Comparison of ENCODE assay signal across 31 cellular contexts in the genomic region with DNA sequence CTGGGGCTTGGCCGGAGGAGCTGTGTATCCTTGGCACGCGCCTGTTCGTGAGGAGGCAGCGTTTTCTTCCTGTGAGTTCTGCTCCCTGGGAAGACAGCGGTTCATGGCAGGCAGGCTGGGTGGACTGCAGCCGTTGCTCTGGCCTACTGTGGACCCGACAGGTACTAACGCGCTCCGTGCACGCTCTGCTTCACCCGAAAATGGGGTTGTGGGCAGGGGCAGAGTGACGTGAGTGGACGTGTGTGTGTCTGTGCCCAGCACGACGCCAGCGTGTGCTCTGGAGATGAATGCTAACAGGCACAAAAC.
A peak's percentile ranks its signal among the peaks of the same experiment; 100 is the strongest.
DNase-seq lines count a peak whose midpoint lies in the region; ATAC-seq, FAIRE-seq and TF ChIP-seq lines count a peak whose summit lies in the region.
"Had no signal": no experiment of that assay in that cellular context is flagged by ENCODE, and none has a peak within 500 bp of the region (broad histone marks: within the 10 kb centered on the region; RNA-seq: fewer than 3 reads in every experiment).

No MANE protein-coding gene starts in this region.

- no peaks in the 10 kb centered on the region for H3K23me2 ChIP-seq in H1 (ENCODE audit: low read depth, low read length)

- H3K4me3 ChIP-seq in H1 (ENCODE audit: extremely low read depth in 1 of 4, insufficient read depth in 2 of 4, low read depth in 3 of 4, low read length in 4 of 4) (no peak overlapping the region), neural progenitor cell (no peak overlapping the region)
- H3K4me3 ChIP-seq: A549, GM12878, K562 had no signal

- no peak overlapping the region for H2BK120ac ChIP-seq in H1 (replicated peaks; ENCODE audit: low read depth, low read length)

- H3K79me2 ChIP-seq in H1 (ENCODE audit: control insufficient read depth in 1 of 2, insufficient read depth in 2 of 2, low read length in 2 of 2) (no peaks in the 10 kb centered on the region), neural progenitor cell (ENCODE audit: low read depth) (no peaks in the 10 kb centered on the region)

- TF ChIP-seq RAD21 in H1 (IDR thresholded peaks at IDR 0.05 in 1 of 2, conservative IDR thresholded peaks at IDR 0.05 in 1 of 2; ENCODE audit: low read depth in 2 of 2, low read length in 2 of 2): no peak

- H3K9ac ChIP-seq in H1 (replicated peaks in 1 of 4; ENCODE audit: extremely low read depth in 1 of 4, low read depth in 3 of 4, low read length in 3 of 4) (no peak overlapping the region), neural progenitor cell (no peak overlapping the region)

- H3K4me2 ChIP-seq in H1 (ENCODE audit: insufficient read depth in 1 of 2, low read depth in 2 of 2, low read length in 2 of 2): no peak overlapping the region
- no peak overlapping the region for H3K4me2 ChIP-seq in neural progenitor cell
- H3K4me2 ChIP-seq: A549 had no signal

- H3K36me3 ChIP-seq in H1 (ENCODE audit: control insufficient read depth in 2 of 4, insufficient read depth in 4 of 4, low read length in 3 of 4): no peaks in the 10 kb centered on the region
- H3K36me3 ChIP-seq in neural progenitor cell: no peaks in the 10 kb centered on the region

- CTCF ChIA-PET in H1 (lab: Charles Lee; ENCODE audit: partially characterized antibody): interaction anchor here (1.2 to 1.5 kb wide), 2 partner anchors 26 to 53 kb away, joined by 3 to 4 read pairs; no protein-coding TSS in a partner anchor

- H3K27ac ChIP-seq in H1 (ENCODE audit: low read depth, low read length) (no peak overlapping the region), neural progenitor cell (no peak overlapping the region)
- H3K27ac ChIP-seq: A549 had no signal

- H3K4me1 ChIP-seq in H1 (replicated peaks in 1 of 4; ENCODE audit: control insufficient read depth in 3 of 4, insufficient read depth in 4 of 4, low read length in 3 of 4): no peaks in the 10 kb centered on the region; a peak in 1 of 7 replicates
- H3K4me1 ChIP-seq in neural progenitor cell: peaks cover 3% of the 10 kb centered on the region
- H3K4me1 ChIP-seq: A549 had no signal

- H3K4ac ChIP-seq in H1 (replicated peaks; ENCODE audit: insufficient read length, low read depth, low read length): no peak overlapping the region

- no peak overlapping the region for H3K23ac ChIP-seq in H1 (ENCODE audit: insufficient read length)

- TF ChIP-seq EP300 in H1 (IDR thresholded peaks at IDR 0.05; ENCODE audit: borderline replicate concordance in 1 of 2, low read depth in 2 of 2, low read length in 2 of 2): no peak

- in situ Hi-C loops in GM13977 (cut with MboI; ENCODE audit: low pct_unique_long_range_greater_than_20kb, low sequenced_read_pairs, unreplicated experiment): no loop called here

- no peaks in the 10 kb centered on the region; a peak in 1 of 7 replicates for H3K27me3 ChIP-seq in H1 (replicated peaks in 1 of 4; ENCODE audit: control insufficient read depth in 3 of 4, extremely low read depth in 1 of 4, insufficient read depth in 3 of 4, low read length in 3 of 4)
- no peaks in the 10 kb centered on the region for H3K27me3 ChIP-seq in neural progenitor cell

- intact Hi-C loops in cardiac septum (cut with DNase I) (no loop called here), Right ventricle myocardium superior (cut with DNase I) (no loop called here)

- H3K4me3 Mint-ChIP-seq in neural progenitor cell: no peak overlapping the region
- no peak overlapping the region for H3K4me3 Mint-ChIP-seq in type B pancreatic cell
- H3K4me3 Mint-ChIP-seq: CD4-positive, alpha-beta memory T cell had no signal

- TF ChIP-seq POLR2A in H1 (IDR thresholded peaks at IDR 0.05; ENCODE audit: control extremely low read depth in 1 of 2, low read depth in 2 of 2, low read length in 2 of 2): no peak

- peak overlapping the region; percentile 13 for H4K91ac ChIP-seq in H1 (replicated peaks; ENCODE audit: insufficient read length, low read length)

- no peaks in the 10 kb centered on the region for H3K79me1 ChIP-seq in H1 (ENCODE audit: low read depth, low read length)

- TF ChIP-seq CTCF in H1 (IDR thresholded peaks at IDR 0.05; ENCODE audit: control extremely low read depth in 1 of 3, insufficient read depth in 1 of 3, low read depth in 1 of 3, low read length in 3 of 3) (no peak), neural progenitor cell (IDR thresholded peaks at IDR 0.05) (no peak), type B pancreatic cell (conservative IDR thresholded peaks at IDR 0.05) (no peak), GM13977 (IDR thresholded peaks at IDR 0.05; ENCODE audit: extremely low read depth, insufficient read depth, missing control alignments) (no peak)

- H3K27me3 Mint-ChIP-seq in neural progenitor cell (ENCODE audit: insufficient read depth, low read depth) (peaks cover 3% of the 10 kb centered on the region), type B pancreatic cell (peaks cover 18% of the 10 kb centered on the region)

- WGBS in H1 (ENCODE audit: extremely low coverage in 1 of 2, insufficient coverage in 1 of 2, insufficient read length in 1 of 2, insufficient replicate concordance in 2 of 2, low coverage in 1 of 2, low lambda C conversion rate in 2 of 2, missing lambda C conversion rate in 1 of 2), 2 experiments: 92% methylated on average over 18 of the region's 18 CpGs; no CpG with 5 or more reads in 1 of the 2 experiments

- H3K14ac ChIP-seq in H1 (ENCODE audit: insufficient read length): no peak overlapping the region

- H2AK5ac ChIP-seq in H1 (ENCODE audit: low read depth, low read length): no peak overlapping the region

- H2BK15ac ChIP-seq in H1 (ENCODE audit: low read length): no peak overlapping the region

- no peak for FAIRE-seq in H1 (lab: Jason Lieb, UNC)
- FAIRE-seq: A549, GM12878, HTR-8/SVneo, K562 had no signal

- H4K5ac ChIP-seq in H1 (ENCODE audit: insufficient read length, low read depth, low read length): no peak overlapping the region

- DNase-seq in cardiac septum (ENCODE audit: low spot score) (peak; percentile 63), Right ventricle myocardium superior (no peak), H1 (ENCODE audit: low read depth in 1 of 2, low spot score in 2 of 2) (no peak), neural progenitor cell (ENCODE audit: low spot score) (no peak), type B pancreatic cell (ENCODE audit: extremely low spot score, unreplicated experiment) (peak; percentile 60), GM13977 (ENCODE audit: low spot score) (no peak), medulla oblongata (ENCODE audit: extremely low spot score) (no peak)
- DNase-seq: AML-193; C1 segment of cervical spinal cord; CD4-positive, alpha-beta memory T cell; COR-L47; DMS 273 treated with DMSO at 0.1 percent for 48 hours; DMS79; EL; GDM1; Kasumi-1; MV-4-11; NCI-H1105; NCI-H146; NCI-H1930; NCI-H2107; NCI-H524; NCI-H748 treated with DMSO at 0.1 percent for 48 hours; PC-3; SHP77 had no signal

- H2AFZ ChIP-seq in H1 (ENCODE audit: low read length) (no peak overlapping the region), neural progenitor cell (replicated peaks) (no peak overlapping the region)

- H4K8ac ChIP-seq in H1 (ENCODE audit: extremely low read depth, insufficient read depth, low read length): no peak overlapping the region

- no peak overlapping the region for H2BK5ac ChIP-seq in H1 (ENCODE audit: low read depth, low read length)

- H3K36me3 Mint-ChIP-seq in neural progenitor cell (no peaks in the 10 kb centered on the region), type B pancreatic cell (no peaks in the 10 kb centered on the region)
- H3K36me3 Mint-ChIP-seq: CD4-positive, alpha-beta memory T cell had no signal

- H3K9me3 Mint-ChIP-seq in neural progenitor cell: no peaks in the 10 kb centered on the region
- H3K9me3 Mint-ChIP-seq in type B pancreatic cell: no peaks in the 10 kb centered on the region
- H3K9me3 Mint-ChIP-seq: CD4-positive, alpha-beta memory T cell had no signal

- H3K56ac ChIP-seq in H1 (replicated peaks; ENCODE audit: insufficient read length, low read depth, low read length): no peak overlapping the region

- H3K18ac ChIP-seq in H1 (ENCODE audit: extremely low read depth, low read length): no peak overlapping the region

- H3F3A ChIP-seq in neural progenitor cell (ENCODE audit: low read depth): no peaks in the 10 kb centered on the region

- POLR2A ChIA-PET in H1 (lab: Charles Lee; ENCODE audit: partially characterized antibody): no interaction called here

- H3K9me3 ChIP-seq in H1 (ENCODE audit: insufficient read depth in 2 of 2, low read depth in 1 of 2, low read length in 1 of 2): no peaks in the 10 kb centered on the region
- no peaks in the 10 kb centered on the region for H3K9me3 ChIP-seq in neural progenitor cell (ENCODE audit: low read depth)
- H3K9me3 ChIP-seq: A549 had no signal

- H2BK20ac ChIP-seq in H1 (ENCODE audit: low read length): no peak overlapping the region

- ATAC-seq in Right ventricle myocardium superior (ENCODE audit: poor library complexity) (no peak), GM19023 (IDR thresholded peaks at IDR 0.05; ENCODE audit: unreplicated experiment) (no peak)
- ATAC-seq: A549, GM12878, HCT116, K562, PC-3 had no signal

- H4K20me1 ChIP-seq in H1 (replicated peaks in 1 of 2; ENCODE audit: control insufficient read depth in 1 of 2, insufficient read depth in 2 of 2, low read length in 2 of 2) (peaks cover 0 to 1% of the 10 kb centered on the region in 2 experiments), neural progenitor cell (ENCODE audit: low read depth) (no peaks in the 10 kb centered on the region)

- H3K27ac Mint-ChIP-seq in neural progenitor cell (peak overlapping the region; percentile 50), type B pancreatic cell (no peak overlapping the region)
- H3K27ac Mint-ChIP-seq: CD4-positive, alpha-beta memory T cell had no signal

- H2BK12ac ChIP-seq in H1 (ENCODE audit: low read depth, low read length): no peak overlapping the region

- H3K4me1 Mint-ChIP-seq in neural progenitor cell: peaks cover 8% of the 10 kb centered on the region
- H3K4me1 Mint-ChIP-seq in type B pancreatic cell (ENCODE audit: unreplicated experiment): peaks cover 6% of the 10 kb centered on the region

TF ChIP-seq in H1, 55 proteins besides CTCF, POLR2A, EP300 and RAD21 (continues in another document):
- TF ChIP-seq HDAC6 (IDR thresholded peaks at IDR 0.05; ENCODE audit: low read depth, low read length): no peak
- TF ChIP-seq GABPA (IDR thresholded peaks at IDR 0.05; ENCODE audit: borderline replicate concordance, insufficient read depth, low read length): no peak
- no peak for TF ChIP-seq POLR2AphosphoS5 (IDR thresholded peaks at IDR 0.05; ENCODE audit: low read depth, low read length)
- TF ChIP-seq, protein P1, sequence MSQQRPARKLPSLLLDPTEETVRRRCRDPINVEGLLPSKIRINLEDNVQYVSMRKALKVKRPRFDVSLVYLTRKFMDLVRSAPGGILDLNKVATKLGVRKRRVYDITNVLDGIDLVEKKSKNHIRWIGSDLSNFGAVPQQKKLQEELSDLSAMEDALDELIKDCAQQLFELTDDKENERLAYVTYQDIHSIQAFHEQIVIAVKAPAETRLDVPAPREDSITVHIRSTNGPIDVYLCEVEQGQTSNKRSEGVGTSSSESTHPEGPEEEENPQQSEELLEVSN (IDR thresholded peaks at IDR 0.05): no peak
- no peak for TF ChIP-seq SRF (IDR thresholded peaks at IDR 0.05; ENCODE audit: low read depth, low read length)
- TF ChIP-seq, protein P2, sequence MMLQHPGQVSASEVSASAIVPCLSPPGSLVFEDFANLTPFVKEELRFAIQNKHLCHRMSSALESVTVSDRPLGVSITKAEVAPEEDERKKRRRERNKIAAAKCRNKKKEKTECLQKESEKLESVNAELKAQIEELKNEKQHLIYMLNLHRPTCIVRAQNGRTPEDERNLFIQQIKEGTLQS (IDR thresholded peaks at IDR 0.05; ENCODE audit: insufficient read depth, low read depth, low read length): no peak

Comparison
In these comparisons a context has a peak if more than half of its experiments do, and no peak if none do; other contexts are left out.
1. DNase-seq: peak in cardiac septum (single experiment) and type B pancreatic cell (single experiment); none in Right ventricle myocardium superior (single experiment), H1 (0 of 2), neural progenitor cell (single experiment), GM13977 (single experiment) and medulla oblongata (single experiment).